10 cellular contexts compared by ENCODE assay signal in the genomic region with DNA sequence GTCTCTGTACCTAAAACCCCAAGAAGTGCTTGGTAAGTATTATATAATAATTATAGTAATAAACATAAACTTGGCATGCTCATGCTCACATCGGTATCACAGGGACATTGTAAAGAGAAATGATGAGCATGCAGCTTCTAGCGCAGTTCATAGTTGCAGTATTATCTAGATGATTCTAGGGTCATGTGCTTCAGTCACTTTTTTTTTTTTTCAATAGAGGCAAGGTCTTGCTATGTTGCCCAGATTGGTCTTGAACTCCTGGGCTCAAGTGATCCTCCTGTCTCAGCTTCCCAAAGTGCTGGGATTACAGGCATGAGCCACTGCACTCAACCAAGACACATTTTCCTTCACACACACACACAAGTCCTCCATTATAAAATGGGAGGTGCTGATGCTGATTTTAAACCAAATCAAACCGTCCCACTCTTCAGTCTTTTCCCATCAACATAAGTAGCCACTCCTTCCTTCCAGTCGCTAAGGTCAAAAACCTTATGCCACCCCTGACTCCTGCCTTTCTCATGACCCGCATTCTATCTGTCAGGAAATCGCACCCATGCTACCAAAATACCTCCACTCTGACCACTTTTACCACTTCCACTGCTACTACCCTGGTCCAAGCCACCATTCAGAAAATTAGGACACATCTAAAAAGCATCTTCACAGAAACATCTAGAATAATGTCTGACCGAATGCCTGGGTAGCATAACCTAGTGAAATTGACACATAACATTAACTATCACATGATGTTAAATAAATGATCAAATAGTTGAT. TPM values are rescaled to one million over a fixed set of nuclear protein-coding genes. Genes with fewer than 3 reads are reported as not detected.
DNase-seq lines count a peak whose midpoint lies in the region; ATAC-seq, FAIRE-seq and TF ChIP-seq lines count a peak whose summit lies in the region.
"Had no signal": no experiment of that assay in that cellular context is flagged by ENCODE, and none has a peak within 500 bp of the region (broad histone marks: within the 10 kb centered on the region; RNA-seq: fewer than 3 reads in every experiment).

No MANE protein-coding gene starts in this region.

- H3K4me1 ChIP-seq in Karpas-422 (ENCODE audit: low read length) (peaks cover 54% of the 10 kb centered on the region), H1 (replicated peaks in 1 of 4; ENCODE audit: control insufficient read depth in 3 of 4, insufficient read depth in 4 of 4, low read length in 3 of 4) (peaks cover 0 to 4% (median 0%) of the 10 kb centered on the region in 4 experiments; a peak in 1 of 7 replicates), skeletal muscle tissue (ENCODE audit: control insufficient read depth in 3 of 3, insufficient read depth in 3 of 3, low read length in 3 of 3) (peaks cover 10 to 16% (median 13%) of the 10 kb centered on the region in 3 donors)

- WGBS in H1 (ENCODE audit: extremely low coverage in 1 of 2, insufficient coverage in 1 of 2, insufficient read length in 1 of 2, insufficient replicate concordance in 2 of 2, low coverage in 1 of 2, low lambda C conversion rate in 2 of 2, missing lambda C conversion rate in 1 of 2), 2 experiments = 72% methylated on average over 7 of the region's 7 CpGs; no CpG with 5 or more reads in 1 of the 2 experiments

- H3K9me2 ChIP-seq in Karpas-422 (replicated peaks; ENCODE audit: insufficient read depth, low read length) = no peaks in the 10 kb centered on the region

- no peak overlapping the region for H2BK20ac ChIP-seq in H1 (ENCODE audit: low read length)

- ATAC-seq in GM18907 (IDR thresholded peaks at IDR 0.05; ENCODE audit: unreplicated experiment) (no peak), GM21423 (IDR thresholded peaks at IDR 0.05; ENCODE audit: unreplicated experiment) (no peak)

- POLR2A ChIA-PET in H1 (lab: Charles Lee; ENCODE audit: partially characterized antibody) = interaction anchor here (2.5 kb wide), 1 partner anchor 13 kb away, joined by 10 read pairs; no protein-coding TSS in a partner anchor

- 0 out of 2 replicates have a peak overlapping the region, but pooled peaks have one; percentile 39 for H2BK12ac ChIP-seq in H1 (ENCODE audit: low read depth, low read length)

- FAIRE-seq in GM12892 (lab: Jason Lieb, UNC) (peak; percentile 14), H1 (lab: Jason Lieb, UNC) (no peak)

- H4K91ac ChIP-seq in H1 (replicated peaks; ENCODE audit: insufficient read length, low read length) = no peak overlapping the region

- H4K20me1 ChIP-seq in Karpas-422 (ENCODE audit: insufficient read depth, low read depth, low read length) = no peaks in the 10 kb centered on the region
- no peaks in the 10 kb centered on the region for H4K20me1 ChIP-seq in H1 (replicated peaks in 1 of 2; ENCODE audit: control insufficient read depth in 1 of 2, insufficient read depth in 2 of 2, low read length in 2 of 2)

- H2AFZ ChIP-seq in Karpas-422 (ENCODE audit: low read length) (peak overlapping the region; percentile 97), H1 (ENCODE audit: low read length) (no peak overlapping the region)

- no peaks in the 10 kb centered on the region for H3K79me1 ChIP-seq in H1 (ENCODE audit: low read depth, low read length)

- peak overlapping the region; percentile 38 for H3K56ac ChIP-seq in H1 (replicated peaks; ENCODE audit: insufficient read length, low read depth, low read length)

- H3K4me2 ChIP-seq in Karpas-422 (ENCODE audit: low read depth, low read length, poor library complexity, severe bottlenecking) (peak overlapping the region; percentile 65), H1 (ENCODE audit: insufficient read depth in 1 of 2, low read depth in 2 of 2, low read length in 2 of 2) (no peak overlapping the region)

- no peak overlapping the region for H3K23ac ChIP-seq in H1 (ENCODE audit: insufficient read length)

- no peaks in the 10 kb centered on the region for H3K79me2 ChIP-seq in Karpas-422 (ENCODE audit: low read length)
- H3K79me2 ChIP-seq in H1 (ENCODE audit: control insufficient read depth in 1 of 2, insufficient read depth in 2 of 2, low read length in 2 of 2) = no peaks in the 10 kb centered on the region

- H3K4me3 ChIP-seq in Karpas-422 (ENCODE audit: low read length) = peak overlapping the region; percentile 42; the same call in 1 of the 2 replicates
- no peak overlapping the region for H3K4me3 ChIP-seq in H1 (ENCODE audit: extremely low read depth in 1 of 4, insufficient read depth in 2 of 4, low read depth in 3 of 4, low read length in 4 of 4)
- H3K4me3 ChIP-seq in skeletal muscle tissue (ENCODE audit: low read length in 3 of 3) = no peak overlapping the region
- H3K4me3 ChIP-seq: thoracic aorta had no signal

- no peak overlapping the region for H3K4ac ChIP-seq in H1 (replicated peaks; ENCODE audit: insufficient read length, low read depth, low read length)

- CTCF ChIA-PET in H1 (lab: Charles Lee; ENCODE audit: partially characterized antibody) = interaction anchor here (0.6 to 3.3 kb wide), 13 partner anchors 9 to 175 kb away, joined by 3 to 18 read pairs (median 5); no protein-coding TSS in a partner anchor

- H3K27ac ChIP-seq in Karpas-422 (ENCODE audit: low read length) (peak overlapping the region; percentile 95), H1 (ENCODE audit: low read depth, low read length) (no peak overlapping the region), skeletal muscle tissue (ENCODE audit: low read depth, low read length) (peak overlapping the region; percentile 40)

- peak overlapping the region; percentile 65 for H3K9ac ChIP-seq in Karpas-422 (ENCODE audit: low read length)
- H3K9ac ChIP-seq in H1 (replicated peaks in 1 of 4; ENCODE audit: extremely low read depth in 1 of 4, low read depth in 3 of 4, low read length in 3 of 4) = no peak overlapping the region
- H3K9ac ChIP-seq in skeletal muscle tissue (ENCODE audit: low read depth in 1 of 3, low read length in 3 of 3) = no peak overlapping the region

- no peak overlapping the region for H4K5ac ChIP-seq in H1 (ENCODE audit: insufficient read length, low read depth, low read length)

- no peaks in the 10 kb centered on the region for H3K27me3 ChIP-seq in Karpas-422 (ENCODE audit: low read length)
- H3K27me3 ChIP-seq in H1 (replicated peaks in 1 of 4; ENCODE audit: control insufficient read depth in 3 of 4, extremely low read depth in 1 of 4, insufficient read depth in 3 of 4, low read length in 3 of 4) = no peaks in the 10 kb centered on the region
- H3K27me3 ChIP-seq in skeletal muscle tissue (ENCODE audit: control insufficient read depth in 3 of 3, insufficient read depth in 3 of 3, low read length in 3 of 3) = no peaks in the 10 kb centered on the region

- no peak for TF ChIP-seq CTCF in H1 (IDR thresholded peaks at IDR 0.05; ENCODE audit: control extremely low read depth in 1 of 3, insufficient read depth in 1 of 3, low read depth in 1 of 3, low read length in 3 of 3)

- no peak for TF ChIP-seq RAD21 in H1 (IDR thresholded peaks at IDR 0.05 in 1 of 2, conservative IDR thresholded peaks at IDR 0.05 in 1 of 2; ENCODE audit: low read depth in 2 of 2, low read length in 2 of 2)

- H3K23me2 ChIP-seq in H1 (ENCODE audit: low read depth, low read length) = no peaks in the 10 kb centered on the region

- no peak for TF ChIP-seq EP300 in H1 (IDR thresholded peaks at IDR 0.05; ENCODE audit: borderline replicate concordance in 1 of 2, low read depth in 2 of 2, low read length in 2 of 2)

- no peak for DNase-seq in GM12892 (ENCODE audit: insufficient read length)
- peak; percentile 54 for DNase-seq in Karpas-422
- no peak for DNase-seq in H1 (ENCODE audit: low read depth in 1 of 2, low spot score in 2 of 2)
- DNase-seq in erythroblast (lab: John Stamatoyannopoulos, UW) = no peak
- DNase-seq: kidney glomerular epithelial cell had no signal

- no peak overlapping the region for H3K14ac ChIP-seq in H1 (ENCODE audit: insufficient read length)

- H2BK15ac ChIP-seq in H1 (ENCODE audit: low read length) = peak overlapping the region; percentile 25; the same call in 1 of the 2 replicates

- H3K36me3 ChIP-seq in Karpas-422 (ENCODE audit: insufficient read depth, low read length) (no peaks in the 10 kb centered on the region; the same call in 1 of the 2 replicates), H1 (ENCODE audit: control insufficient read depth in 2 of 4, insufficient read depth in 4 of 4, low read length in 3 of 4) (no peaks in the 10 kb centered on the region), skeletal muscle tissue (ENCODE audit: control insufficient read depth in 3 of 3, insufficient read depth in 3 of 3, low read length in 3 of 3) (no peaks in the 10 kb centered on the region)
- H3K36me3 ChIP-seq: thoracic aorta had no signal

- H2AK5ac ChIP-seq in H1 (ENCODE audit: low read depth, low read length) = no peak overlapping the region

- TF ChIP-seq POLR2A in GM12892 (IDR thresholded peaks at IDR 0.05; ENCODE audit: low read depth, low read length) = no peak
- no peak for TF ChIP-seq POLR2A in H1 (IDR thresholded peaks at IDR 0.05; ENCODE audit: control extremely low read depth in 1 of 2, low read depth in 2 of 2, low read length in 2 of 2)
- TF ChIP-seq POLR2A in erythroblast (IDR thresholded peaks at IDR 0.05; ENCODE audit: low read length) = no peak

- no peak overlapping the region for H2BK5ac ChIP-seq in H1 (ENCODE audit: low read depth, low read length)

- H2BK120ac ChIP-seq in H1 (replicated peaks; ENCODE audit: low read depth, low read length) = no peak overlapping the region

- H3K18ac ChIP-seq in H1 (ENCODE audit: extremely low read depth, low read length) = no peak overlapping the region

- H3K9me3 ChIP-seq in Karpas-422 (ENCODE audit: low read length) (no peaks in the 10 kb centered on the region), H1 (ENCODE audit: insufficient read depth in 2 of 2, low read depth in 1 of 2, low read length in 1 of 2) (peaks cover 3 to 6% of the 10 kb centered on the region in 2 experiments), skeletal muscle tissue (ENCODE audit: control insufficient read depth in 3 of 3, low read length in 3 of 3) (peaks cover 0 to under 1% (median 0%) of the 10 kb centered on the region in 3 donors)
- H3K9me3 ChIP-seq: Caco-2, thoracic aorta had no signal

- H4K8ac ChIP-seq in H1 (ENCODE audit: extremely low read depth, insufficient read depth, low read length) = no peak overlapping the region

RNA-seq across cellular contexts. Expression of a gene that starts 28.2 kb away (rescaled TPM):
- polyA plus RNA-seq in GM12892 (2012; ENCODE audit: missing spikeins) = 69.9 TPM
- total RNA-seq in Karpas-422 (2014; rRNA removed; shearing (Covaris generic); ENCODE audit: low replicate concordance) = 30.4 and 52.1 TPM in 2 replicates
- total RNA-seq in H1 (2021; fragmentation: NEBNext Ultra II Directional; extraction: Animal tissue kit (Norgen Biotek cat#: 25700)) = 34.9 and 36.0 TPM in 2 replicates
- polyA plus RNA-seq in H1 (2011; rRNA removed) = 33.4 and 46.4 TPM in 2 replicates
- polyA plus RNA-seq in H1 (2011; cell fraction: cytosol; rRNA removed) = 39.1 TPM
- 37.9 TPM for polyA plus RNA-seq in H1 (2011; cell fraction: nucleus; rRNA removed)
- polyA plus RNA-seq in H1 (2012, experiment 1 of 2) = 37.0 to 39.3 TPM (median 37.9 TPM) in 4 replicates
- polyA plus RNA-seq in H1 (2012, experiment 2 of 2) = 36.4 TPM
- polyA plus RNA-seq in H1 (2013, experiment 1 of 2) = 25.9 TPM
- polyA plus RNA-seq in H1 (2013, experiment 2 of 2) = 27.9 TPM
- polyA minus RNA-seq in H1 (2011; rRNA and poly(A)+ RNA removed) = 60.5 and 66.1 TPM in 2 replicates
- 31.0 TPM for polyA minus RNA-seq in H1 (2011; cell fraction: cytosol; rRNA and poly(A)+ RNA removed)
- 27.3 TPM for polyA minus RNA-seq in H1 (2011; cell fraction: nucleus; rRNA and poly(A)+ RNA removed)
- total RNA-seq in skeletal muscle tissue = 43.8 TPM

RNA-seq across cellular contexts. Expression of a gene that starts 50.3 kb away (rescaled TPM):
- 11.6 TPM for polyA plus RNA-seq in GM12892 (2012; ENCODE audit: missing spikeins)
- total RNA-seq in Karpas-422 (2014; rRNA removed; shearing (Covaris generic); ENCODE audit: low replicate concordance) = 6.8 and 10.5 TPM in 2 replicates
- total RNA-seq in H1 (2021; fragmentation: NEBNext Ultra II Directional; extraction: Animal tissue kit (Norgen Biotek cat#: 25700)) = 13.4 and 17.1 TPM in 2 replicates
- polyA plus RNA-seq in H1 (2011; rRNA removed) = 3.1 and 3.4 TPM in 2 replicates
- 4.4 TPM for polyA plus RNA-seq in H1 (2011; cell fraction: cytosol; rRNA removed)
- polyA plus RNA-seq in H1 (2011; cell fraction: nucleus; rRNA removed) = 1.7 TPM
- polyA plus RNA-seq in H1 (2012, experiment 1 of 2) = 6.9 to 14.0 TPM (median 10.4 TPM) in 4 replicates
- polyA plus RNA-seq in H1 (2012, experiment 2 of 2) = 0.98 TPM
- 10.5 TPM for polyA plus RNA-seq in H1 (2013, experiment 1 of 2)
- polyA plus RNA-seq in H1 (2013, experiment 2 of 2) = 13.5 TPM
- polyA minus RNA-seq in H1 (2011; rRNA and poly(A)+ RNA removed) = 5.3 and 6.1 TPM in 2 replicates
- 3.2 TPM for polyA minus RNA-seq in H1 (2011; cell fraction: cytosol; rRNA and poly(A)+ RNA removed)
- 8.5 TPM for polyA minus RNA-seq in H1 (2011; cell fraction: nucleus; rRNA and poly(A)+ RNA removed)
- total RNA-seq in skeletal muscle tissue = 15.1 TPM
